21 cellular contexts compared by ENCODE assay signal in genomic region chr11:60252709-60253108, GRCh38. TPM values are rescaled to one million over a fixed set of nuclear protein-coding genes. Genes with fewer than 3 reads are reported as not detected.
DNase-seq lines count a peak whose midpoint lies in the region; ATAC-seq and TF ChIP-seq lines count a peak whose summit lies in the region.
"Had no signal": no experiment of that assay in that cellular context is flagged by ENCODE, and none has a peak within 500 bp of the region (broad histone marks: within the 10 kb centered on the region; RNA-seq: fewer than 3 reads in every experiment).

No MANE protein-coding gene starts in this region.

- no peak overlapping the region for H2AFZ ChIP-seq in GM23338

- DNase-seq in Right ventricle myocardium superior (no peak), cardiac septum (ENCODE audit: low spot score) (no peak), foreskin melanocyte (peak; percentile 16), GM23338 (ENCODE audit: low spot score) (no peak), esophagus muscularis mucosa (ENCODE audit: extremely low spot score) (no peak), HFFc6 (no peak)
- DNase-seq: DND-41; NCI-H1417 treated with DMSO at 0.1 percent for 48 hours; NCI-H2029; NCI-H2171; NCI-H446 treated with DMSO at 0.1 percent for 48 hours; NK-92 treated with Interleukin-12 subunit alpha and Interleukin-12 subunit beta, amount 100 ng/mL, for 24 hours; RPMI8226; SJCRH30 had no signal

- no peaks in the 10 kb centered on the region for H3K9me3 ChIP-seq in esophagus muscularis mucosa
- H3K9me3 ChIP-seq: SJCRH30 had no signal

- no peak overlapping the region for H3K9ac ChIP-seq in rectal smooth muscle tissue (ENCODE audit: low read length)
- H3K9ac ChIP-seq: BLaER1 had no signal

- H3K4me3 Mint-ChIP-seq in GM23338 (no peak overlapping the region), HFFc6 (no peak overlapping the region)

- H3K36me3 Mint-ChIP-seq in GM23338 (ENCODE audit: low read depth) (peaks cover 13% of the 10 kb centered on the region), HFFc6 (ENCODE audit: low read depth) (no peaks in the 10 kb centered on the region)

- H3K4me2 ChIP-seq in GM23338 = no peak overlapping the region
- H3K4me2 ChIP-seq: BLaER1 had no signal

- H3K27ac Mint-ChIP-seq in GM23338 (no peak overlapping the region), HFFc6 (no peak overlapping the region)
- H3K27ac Mint-ChIP-seq: IgD-negative memory B cell had no signal

- no peaks in the 10 kb centered on the region for H3K79me2 ChIP-seq in GM23338 (replicated peaks; ENCODE audit: insufficient read depth)

- H3K27me3 ChIP-seq in rectal smooth muscle tissue (ENCODE audit: control insufficient read depth, insufficient read depth, low read length) (no peaks in the 10 kb centered on the region), GM23338 (ENCODE audit: insufficient read depth) (no peaks in the 10 kb centered on the region), esophagus muscularis mucosa (no peaks in the 10 kb centered on the region)
- H3K27me3 ChIP-seq: SJCRH30 had no signal

- H3K9me2 ChIP-seq in GM23338 (ENCODE audit: insufficient read depth) = no peaks in the 10 kb centered on the region; the same call in 1 of the 2 replicates

- H3K27ac ChIP-seq in rectal smooth muscle tissue (ENCODE audit: low read depth, low read length) (peak overlapping the region; percentile 40), GM23338 (ENCODE audit: low read depth) (no peak overlapping the region), esophagus muscularis mucosa (replicated peaks in 1 of 4) (no peak overlapping the region)
- H3K27ac ChIP-seq: BLaER1, SJCRH30 had no signal

- no peak for TF ChIP-seq POLR2A in esophagus muscularis mucosa (IDR thresholded peaks at IDR 0.05; ENCODE audit: low read depth)

- H3K4me1 ChIP-seq in rectal smooth muscle tissue (ENCODE audit: control insufficient read depth, insufficient read depth, low read length) (no peaks in the 10 kb centered on the region), GM23338 (ENCODE audit: insufficient read depth) (no peaks in the 10 kb centered on the region), esophagus muscularis mucosa (no peaks in the 10 kb centered on the region)
- H3K4me1 ChIP-seq: BLaER1, SJCRH30 had no signal

- H3K4me1 Mint-ChIP-seq in GM23338 (no peaks in the 10 kb centered on the region), HFFc6 (ENCODE audit: low read depth) (no peaks in the 10 kb centered on the region)
- H3K4me1 Mint-ChIP-seq: IgD-negative memory B cell had no signal

- ATAC-seq in Right ventricle myocardium superior (ENCODE audit: poor library complexity) (peak; percentile 68), GM23338 (no peak), HG02852 (IDR thresholded peaks at IDR 0.05; ENCODE audit: unreplicated experiment) (no peak)

- no peaks in the 10 kb centered on the region for H4K20me1 ChIP-seq in GM23338 (replicated peaks; ENCODE audit: insufficient read depth)
- H4K20me1 ChIP-seq: BLaER1 had no signal

- H3F3A ChIP-seq in GM23338 (replicated peaks; ENCODE audit: low read depth) = no peaks in the 10 kb centered on the region

- peaks cover 41% of the 10 kb centered on the region for H3K9me3 Mint-ChIP-seq in GM23338
- H3K9me3 Mint-ChIP-seq in HFFc6 = peaks cover 19% of the 10 kb centered on the region; the same call in 1 of the 2 replicates

- TF ChIP-seq CTCF in GM23338 (conservative IDR thresholded peaks at IDR 0.05; ENCODE audit: low read depth in 2 of 2) (no peak), esophagus muscularis mucosa (IDR thresholded peaks at IDR 0.05) (no peak), HFFc6 (IDR thresholded peaks at IDR 0.05) (no peak)

- intact Hi-C loops in Right ventricle myocardium superior (cut with DNase I) (no loop called here), cardiac septum (cut with DNase I) (loop anchor here (5.0 kb wide), 1 partner anchor 430 kb away; no protein-coding TSS in a partner anchor), esophagus muscularis mucosa (cut with DNase I) (no loop called here)

- H3K4me3 ChIP-seq in rectal smooth muscle tissue (ENCODE audit: low read length) (no peak overlapping the region), GM23338 (no peak overlapping the region), esophagus muscularis mucosa (no peak overlapping the region)
- H3K4me3 ChIP-seq: BLaER1, SJCRH30 had no signal

- H3K36me3 ChIP-seq in rectal smooth muscle tissue (ENCODE audit: control insufficient read depth, insufficient read depth, low read length) (no peaks in the 10 kb centered on the region), GM23338 (ENCODE audit: insufficient read depth) (no peaks in the 10 kb centered on the region), esophagus muscularis mucosa (no peaks in the 10 kb centered on the region)
- H3K36me3 ChIP-seq: SJCRH30 had no signal

- no peak for TF ChIP-seq EP300 in esophagus muscularis mucosa (IDR thresholded peaks at IDR 0.05)

- H3K27me3 Mint-ChIP-seq in GM23338 (ENCODE audit: insufficient read depth, low read depth, poor library complexity) (no peaks in the 10 kb centered on the region), HFFc6 (ENCODE audit: insufficient read depth) (peaks cover 1% of the 10 kb centered on the region)

TF ChIP-seq in GM23338, 12 proteins besides CTCF, POLR2A, EP300 and RAD21 (continues in another document):
- TF ChIP-seq ZNF462 (CRISPR knock-in tag; IDR thresholded peaks at IDR 0.05) (no peak), EZH2 (IDR thresholded peaks at IDR 0.05; ENCODE audit: low read depth, unreplicated experiment) (no peak), STAT1 (IDR thresholded peaks at IDR 0.05; ENCODE audit: unreplicated experiment) (no peak), EZH2phosphoT487 (IDR thresholded peaks at IDR 0.05; ENCODE audit: unreplicated experiment) (no peak)

RNA-seq across cellular contexts. Expression of gene MS4A4E, which starts 9.8 kb away (rescaled TPM):
- total RNA-seq in Right ventricle myocardium superior = 1.1 TPM
- total RNA-seq in cardiac septum = 0.62 TPM
- not detected in 2 replicates for total RNA-seq in GM23338 (2014; rRNA removed; shearing (Covaris generic))
- polyA plus RNA-seq in GM23338 (2016; fragmentation: Nextera tagmentation; extraction: Ambion mirVana) = not detected in 2 replicates
- 1 to 10 TPM in 3 of 4 donors, under 1 TPM in 1; 0.91 to 7.9 (median 2.8) TPM for total RNA-seq in esophagus muscularis mucosa
- not detected for total RNA-seq in HFFc6 (2021; fragmentation: NEBNext Ultra II Directional; extraction: Animal tissue kit (Norgen Biotek cat#: 25700))
- total RNA-seq: A172, HT1080, LHCN-M2, SJCRH30 had no signal
- polyA plus RNA-seq: IgD-negative memory B cell had no signal

RNA-seq across cellular contexts. Expression of gene MS4A4A, which starts 27.8 kb away (rescaled TPM):
- total RNA-seq in Right ventricle myocardium superior (15.2 TPM), cardiac septum (8.8 TPM), esophagus muscularis mucosa (10 to 100 TPM; 12.3 to 64.6 (median 19.3) TPM)
- total RNA-seq in GM23338 (2014; rRNA removed; shearing (Covaris generic)) = not detected in 2 replicates
- polyA plus RNA-seq in GM23338 (2016; fragmentation: Nextera tagmentation; extraction: Ambion mirVana) = not detected in 2 replicates
- total RNA-seq in HFFc6 (2021; fragmentation: NEBNext Ultra II Directional; extraction: Animal tissue kit (Norgen Biotek cat#: 25700)) = not detected
- total RNA-seq: A172, HT1080, LHCN-M2, SJCRH30 had no signal
- polyA plus RNA-seq: IgD-negative memory B cell had no signal
